In the genomic region with DNA sequence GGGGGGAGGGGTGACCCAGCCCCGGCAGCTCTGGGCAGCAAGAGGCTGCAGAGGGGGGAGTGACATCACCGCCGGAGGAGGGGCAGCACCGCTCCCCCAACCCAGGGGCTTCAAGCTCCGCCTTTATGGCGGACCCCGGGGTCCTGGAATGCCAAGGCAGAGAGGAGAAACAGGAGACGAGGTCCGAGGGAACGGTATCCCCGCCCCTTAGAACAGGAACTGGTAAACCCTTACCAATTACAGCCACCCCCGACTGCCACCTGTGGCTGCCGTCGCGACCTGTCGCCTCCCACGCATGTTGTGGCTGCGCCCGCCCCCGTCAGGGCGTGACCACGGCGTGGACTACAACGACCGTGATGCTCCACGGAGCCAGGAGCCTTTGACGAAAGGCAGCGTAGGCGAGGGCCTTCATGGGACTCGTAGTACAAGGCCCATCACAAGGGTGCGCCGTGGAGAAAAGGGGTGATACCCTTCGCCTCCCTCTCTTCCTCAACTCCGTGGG, we compare ENCODE assay signal across 8 cellular contexts. TPM values are rescaled to one million over a fixed set of nuclear protein-coding genes. Genes with fewer than 3 reads are reported as not detected.
DNase-seq lines count a peak whose midpoint lies in the region; FAIRE-seq and TF ChIP-seq lines count a peak whose summit lies in the region.

No MANE protein-coding gene starts in this region.

- H3K9me3 ChIP-seq in HEK293 (ENCODE audit: control insufficient read depth, insufficient read depth, low read depth, low read length) (no peaks in the 10 kb centered on the region), kidney (ENCODE audit: control insufficient read depth in 1 of 2, low read length in 2 of 2) (no peaks in the 10 kb centered on the region)

- FAIRE-seq in G401.6 (lab: Jason Lieb, UNC) (peak; percentile 95), kidney (lab: Jason Lieb, UNC) (no peak)

- CTCF ChIA-PET in HEK293 (lab: Yijun Ruan, JAX): interaction anchor here (0.5 to 1.6 kb wide), 4 partner anchors 36 to 197 kb away, joined by 4 to 8 read pairs (median 4); no protein-coding TSS in a partner anchor

- peak overlapping the region; percentile 61 for H3K4me3 ChIP-seq in HEK293 (ENCODE audit: low read depth, low read length)
- peak overlapping the region; percentile 63 to 79 for H3K4me3 ChIP-seq in kidney (ENCODE audit: low read length in 2 of 2)

- H3K9ac ChIP-seq in kidney (ENCODE audit: low read length in 2 of 2): peak overlapping the region; percentile 15 to 91

- H3K27ac ChIP-seq in HEK293 (ENCODE audit: extremely low read depth, low read depth, low read length): peak overlapping the region; percentile 21; the same call in 1 of the 2 replicates
- H3K27ac ChIP-seq in kidney (ENCODE audit: low read depth in 2 of 2, low read length in 2 of 2): peak overlapping the region; percentile 89 to 95

- H3K4me1 ChIP-seq in HEK293 (ENCODE audit: control insufficient read depth, insufficient read depth, low read length) (peaks cover 16% of the 10 kb centered on the region), kidney (ENCODE audit: control insufficient read depth in 1 of 2, insufficient read depth in 1 of 2, low read depth in 1 of 2, low read length in 2 of 2) (peaks cover 0 to 25% of the 10 kb centered on the region in 2 donors)

- DNase-seq in NCI-H146 (lab: John Stamatoyannopoulos, UW): peak; percentile 96
- peak; percentile 77 to 85 (median 82) for DNase-seq in activated CD4-positive, CD25-positive, alpha-beta regulatory T cell (lab: John Stamatoyannopoulos, UW)
- peak; percentile 89 for DNase-seq in central memory CD4-positive, alpha-beta T cell
- DNase-seq in kidney: peak; percentile 97
- peak; percentile 88 to 94 (median 92) for DNase-seq in stimulated activated CD4-positive, alpha-beta T cell treated with anti-CD3 and anti-CD28 coated beads, Interleukin-12 subunit alpha, Interleukin-12 subunit beta, amount 100 ng/mL, for 48 hours (ENCODE audit: low read depth in 2 of 3, low spot score in 1 of 3)
- no peak for DNase-seq in KG1 (lab: John Stamatoyannopoulos, UW)

- intact Hi-C loops in kidney (cut with DNase I): no loop called here

- TF ChIP-seq CTCF in HEK293 (tag by site-specific recombination; IDR thresholded peaks at IDR 0.05): no peak
- no peak for TF ChIP-seq CTCF in kidney (IDR thresholded peaks at IDR 0.05; ENCODE audit: borderline replicate concordance, extremely low read depth, insufficient read depth)

- H3K36me3 ChIP-seq in HEK293 (ENCODE audit: control insufficient read depth in 2 of 2, insufficient read depth in 1 of 2, low read length in 2 of 2): no peaks in the 10 kb centered on the region
- no peaks in the 10 kb centered on the region for H3K36me3 ChIP-seq in kidney (ENCODE audit: control insufficient read depth in 1 of 2, insufficient read depth in 2 of 2, low read length in 2 of 2)

- POLR2A ChIA-PET in HEK293 (lab: Yijun Ruan, JAX): interaction anchor here (0.5 to 1.5 kb wide), 14 partner anchors 8 to 491 kb away, joined by 3 to 10 read pairs (median 3); partner anchors contain the start of gene JOSD2

TF ChIP-seq in HEK293, 187 proteins besides CTCF, POLR2A, EP300 and RAD21 (continues in another document):
- TF ChIP-seq ZNF571 (tag by site-specific recombination; IDR thresholded peaks at IDR 0.05) (no peak), ZBTB8A (tag by site-specific recombination; IDR thresholded peaks at IDR 0.05) (peak; percentile 27), ZNF626 (tag by site-specific recombination; IDR thresholded peaks at IDR 0.05) (no peak), ZNF785 (tag by site-specific recombination; IDR thresholded peaks at IDR 0.05) (no peak), GLIS1 (tag by site-specific recombination; IDR thresholded peaks at IDR 0.05) (peak; percentile 31; the same call in 1 of the 2 replicates), SP3 (tag by site-specific recombination; IDR thresholded peaks at IDR 0.05) (peak; percentile 96), KLF8 (tag by site-specific recombination; IDR thresholded peaks at IDR 0.05) (peak; percentile 74), OVOL3 (tag by site-specific recombination; IDR thresholded peaks at IDR 0.05) (no peak), FEZF1 (tag by site-specific recombination; IDR thresholded peaks at IDR 0.05) (0 out of 2 replicates have a peak, but pooled peaks have one; percentile 15), ZNF76 (tag by site-specific recombination; IDR thresholded peaks at IDR 0.05; ENCODE audit: borderline replicate concordance, low read depth) (peak; percentile 97), HIC1 (tag by site-specific recombination; IDR thresholded peaks at IDR 0.05) (peak; percentile 60; the same call in 1 of the 2 replicates), SCRT2 (tag by site-specific recombination; IDR thresholded peaks at IDR 0.05) (peak; percentile 100), ZNF214 (tag by site-specific recombination; IDR thresholded peaks at IDR 0.05; ENCODE audit: borderline replicate concordance) (no peak), ZNF707 (tag by site-specific recombination; IDR thresholded peaks at IDR 0.05) (no peak), KLF1 (tag by site-specific recombination; IDR thresholded peaks at IDR 0.05) (peak; percentile 41; the same call in 1 of the 2 replicates), ZNF366 (tag by site-specific recombination; conservative IDR thresholded peaks at IDR 0.05) (no peak), ZNF549 (tag by site-specific recombination; IDR thresholded peaks at IDR 0.05) (no peak), ZNF513 (tag by site-specific recombination; IDR thresholded peaks at IDR 0.05) (no peak), ZFP69B (tag by site-specific recombination; IDR thresholded peaks at IDR 0.05) (no peak), ZEB2 (tag by site-specific recombination; IDR thresholded peaks at IDR 0.05) (0 out of 2 replicates have a peak, but pooled peaks have one; percentile 36), KLF9 (tag by site-specific recombination; IDR thresholded peaks at IDR 0.05; ENCODE audit: low read depth) (peak; percentile 71), ZXDB (tag by site-specific recombination; IDR thresholded peaks at IDR 0.05) (peak; percentile 91)
- TF ChIP-seq, protein P1, sequence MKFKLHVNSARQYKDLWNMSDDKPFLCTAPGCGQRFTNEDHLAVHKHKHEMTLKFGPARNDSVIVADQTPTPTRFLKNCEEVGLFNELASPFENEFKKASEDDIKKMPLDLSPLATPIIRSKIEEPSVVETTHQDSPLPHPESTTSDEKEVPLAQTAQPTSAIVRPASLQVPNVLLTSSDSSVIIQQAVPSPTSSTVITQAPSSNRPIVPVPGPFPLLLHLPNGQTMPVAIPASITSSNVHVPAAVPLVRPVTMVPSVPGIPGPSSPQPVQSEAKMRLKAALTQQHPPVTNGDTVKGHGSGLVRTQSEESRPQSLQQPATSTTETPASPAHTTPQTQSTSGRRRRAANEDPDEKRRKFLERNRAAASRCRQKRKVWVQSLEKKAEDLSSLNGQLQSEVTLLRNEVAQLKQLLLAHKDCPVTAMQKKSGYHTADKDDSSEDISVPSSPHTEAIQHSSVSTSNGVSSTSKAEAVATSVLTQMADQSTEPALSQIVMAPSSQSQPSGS (tag by site-specific recombination; IDR thresholded peaks at IDR 0.05; ENCODE audit: low read depth): no peak
- TF ChIP-seq, protein P2, sequence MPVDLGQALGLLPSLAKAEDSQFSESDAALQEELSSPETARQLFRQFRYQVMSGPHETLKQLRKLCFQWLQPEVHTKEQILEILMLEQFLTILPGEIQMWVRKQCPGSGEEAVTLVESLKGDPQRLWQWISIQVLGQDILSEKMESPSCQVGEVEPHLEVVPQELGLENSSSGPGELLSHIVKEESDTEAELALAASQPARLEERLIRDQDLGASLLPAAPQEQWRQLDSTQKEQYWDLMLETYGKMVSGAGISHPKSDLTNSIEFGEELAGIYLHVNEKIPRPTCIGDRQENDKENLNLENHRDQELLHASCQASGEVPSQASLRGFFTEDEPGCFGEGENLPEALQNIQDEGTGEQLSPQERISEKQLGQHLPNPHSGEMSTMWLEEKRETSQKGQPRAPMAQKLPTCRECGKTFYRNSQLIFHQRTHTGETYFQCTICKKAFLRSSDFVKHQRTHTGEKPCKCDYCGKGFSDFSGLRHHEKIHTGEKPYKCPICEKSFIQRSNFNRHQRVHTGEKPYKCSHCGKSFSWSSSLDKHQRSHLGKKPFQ (tag by site-specific recombination; IDR thresholded peaks at IDR 0.05): no peak

RNA-seq across cellular contexts. Expression of gene KCNC3, which starts 4.1 kb away (rescaled TPM):
- total RNA-seq in kidney: 31.0 TPM
- 9.1 TPM for polyA plus RNA-seq in kidney (ENCODE audit: insufficient read depth, low read depth, low replicate concordance)

RNA-seq across cellular contexts. Expression of gene NAPSA, which starts 32.2 kb away (rescaled TPM):
- total RNA-seq in kidney: 217 TPM
- polyA plus RNA-seq in kidney (ENCODE audit: insufficient read depth, low read depth, low replicate concordance): 268 TPM

RNA-seq across cellular contexts. Expression of gene NR1H2, which starts 43.0 kb away (rescaled TPM):
- 80.4 TPM for total RNA-seq in kidney
- 59.7 TPM for polyA plus RNA-seq in kidney (ENCODE audit: insufficient read depth, low read depth, low replicate concordance)

RNA-seq across cellular contexts. Expression of gene POLD1, which starts 50.9 kb away (rescaled TPM):
- 22.1 TPM for total RNA-seq in kidney
- 17.8 TPM for polyA plus RNA-seq in kidney (ENCODE audit: insufficient read depth, low read depth, low replicate concordance)
